ENCODE assay signal across 8 cellular contexts in the genomic region with DNA sequence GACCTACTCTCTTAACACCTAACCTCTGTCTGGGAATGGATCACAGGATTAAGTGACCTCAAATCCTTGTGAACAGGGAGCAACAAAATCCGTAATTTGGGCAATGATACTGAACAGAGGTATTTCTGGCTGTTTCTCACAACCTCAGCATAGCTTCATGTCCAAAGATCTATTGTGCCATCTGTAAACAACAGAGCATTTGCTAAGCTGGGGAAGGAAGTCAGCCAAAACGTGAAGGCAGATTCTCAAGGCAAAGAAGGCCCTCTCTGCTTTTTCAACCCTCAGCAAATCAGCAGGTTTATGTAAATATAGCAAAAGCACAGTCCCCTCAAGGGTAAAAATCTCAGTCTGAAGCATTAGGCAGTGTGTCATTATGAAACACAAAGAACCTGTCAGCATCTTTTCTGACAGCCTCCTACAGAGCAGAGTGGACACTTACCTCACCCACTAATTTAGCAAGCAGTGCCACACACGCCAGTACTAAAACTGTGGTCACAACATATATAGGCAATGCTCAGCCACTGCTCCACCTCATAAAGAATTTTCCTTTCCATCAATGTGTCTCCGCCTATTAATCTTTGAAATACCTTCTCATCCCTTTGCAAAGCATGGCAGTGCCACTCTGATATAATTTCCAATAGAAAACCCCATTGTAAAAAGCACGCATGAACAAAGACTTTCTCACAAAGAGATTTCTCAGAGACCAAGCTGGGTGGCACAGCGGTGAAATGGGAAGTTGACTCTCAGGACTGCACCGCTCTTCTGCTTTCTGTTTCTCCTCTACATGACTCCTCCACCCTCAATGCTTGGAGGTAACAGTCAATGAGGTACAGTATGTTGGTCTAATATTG.
DNase-seq lines count a peak whose midpoint lies in the region; ATAC-seq, FAIRE-seq and TF ChIP-seq lines count a peak whose summit lies in the region.

No MANE protein-coding gene starts in this region.

- no peak for TF ChIP-seq POLR2A in HepG2 (IDR thresholded peaks at IDR 0.05; ENCODE audit: insufficient read depth in 1 of 2, low read depth in 2 of 2, low read length in 2 of 2)

- no peaks in the 10 kb centered on the region for H3K9me3 Mint-ChIP-seq in IgD-negative memory B cell
- H3K9me3 Mint-ChIP-seq in activated B cell treated with CpG ODN at 0.5 μM for 24 hours, result no peaks in the 10 kb centered on the region

- H3K4me3 Mint-ChIP-seq in IgD-negative memory B cell (peak overlapping the region; percentile 35 to 86 (median 67)), activated B cell treated with CpG ODN at 0.5 μM for 24 hours (peak overlapping the region; percentile 73)

- CTCF ChIA-PET in activated B cell treated with CpG ODN at 0.5 μM for 24 hours (lab: Charles Lee), result interaction anchor here (1.4 to 1.5 kb wide), 3 partner anchors 9 to 94 kb away, joined by 3 read pairs; no protein-coding TSS in a partner anchor
- CTCF ChIA-PET in HepG2 (lab: Yijun Ruan, JAX; ENCODE audit: low intra/inter-chr PET ratio, low total read pairs), result no interaction called here

- ATAC-seq in GM18498 (IDR thresholded peaks at IDR 0.05; ENCODE audit: unreplicated experiment), result peak; percentile 76
- ATAC-seq in GM21529 (IDR thresholded peaks at IDR 0.05; ENCODE audit: unreplicated experiment), result peak; percentile 82
- ATAC-seq in activated B cell treated with CpG ODN at 0.5 μM for 24 hours (ENCODE audit: low read depth), result peak; percentile 84
- peak; percentile 55 for ATAC-seq in HepG2

- H3K4me1 Mint-ChIP-seq in IgD-negative memory B cell (peaks cover 56 to 74% (median 62%) of the 10 kb centered on the region in 3 donors), activated B cell treated with CpG ODN at 0.5 μM for 24 hours (peaks cover 94% of the 10 kb centered on the region)

- no TSS peak for BruUV-seq in HepG2 (replicated peaks; lab: Mats Ljungman, UMichigan)

- peak; percentile 55 for FAIRE-seq in HepG2 (lab: Jason Lieb, UNC)

- 82% methylated on average over 7 of the region's 7 CpGs for WGBS in HepG2 (ENCODE audit: low lambda C conversion rate)

- DNase-seq in activated B cell treated with CpG ODN at 0.5 μM for 24 hours (no peak), HepG2 (ENCODE audit: low spot score) (peak; percentile 26), NCI-H510A treated with DMSO at 0.1 percent for 48 hours (lab: John Stamatoyannopoulos, UW) (no peak), iPS-NIHi7 (ENCODE audit: extremely low spot score) (no peak), NK-92 (lab: John Stamatoyannopoulos, UW; ENCODE audit: unreplicated experiment) (no peak)

- TF ChIP-seq RAD21 in HepG2 (CRISPR knock-in tag; IDR thresholded peaks at IDR 0.05), result no peak

- H3K4me3 ChIP-seq in HepG2 (replicated peaks in 1 of 3; ENCODE audit: insufficient read depth in 1 of 3, low read depth in 2 of 3, low read length in 3 of 3), result no peak overlapping the region

- peaks cover 65% of the 10 kb centered on the region for H3K4me1 ChIP-seq in HepG2 (ENCODE audit: insufficient read depth, low read length)

- H3K79me2 ChIP-seq in HepG2 (ENCODE audit: insufficient read depth, low read length), result peaks cover 98% of the 10 kb centered on the region

- TF ChIP-seq CTCF in activated B cell treated with CpG ODN at 0.5 μM for 24 hours (IDR thresholded peaks at IDR 0.05), result no peak
- TF ChIP-seq CTCF in HepG2 (CRISPR knock-in tag; IDR thresholded peaks at IDR 0.05), result no peak

- in situ Hi-C loops in HepG2 (cut with HindIII; ENCODE audit: extremely low pct_ligation_motif_present, low pct_unique_long_range_greater_than_20kb), result no loop called here

- H3K27me3 Mint-ChIP-seq in IgD-negative memory B cell (no peaks in the 10 kb centered on the region), activated B cell treated with CpG ODN at 0.5 μM for 24 hours (no peaks in the 10 kb centered on the region)

- H2AFZ ChIP-seq in HepG2 (ENCODE audit: low read length), result no peak overlapping the region

- intact Hi-C loops in activated B cell treated with CpG ODN at 0.5 μM for 24 hours (cut with micrococcal nuclease) (loop anchor here (1.0 to 5.0 kb wide), 4 partner anchors 13 to 67 kb away; no protein-coding TSS in a partner anchor), HepG2 (cut with micrococcal nuclease; ENCODE audit: unreplicated experiment) (no loop called here)

- POLR2A ChIA-PET in activated B cell treated with CpG ODN at 0.5 μM for 24 hours (lab: Charles Lee) (interaction anchor here (0.6 to 1.8 kb wide), 11 partner anchors 9 to 234 kb away, joined by 3 to 6 read pairs (median 3); no protein-coding TSS in a partner anchor), HepG2 (lab: Yijun Ruan, JAX) (no interaction called here)

- no peak overlapping the region for H3K9ac ChIP-seq in HepG2 (ENCODE audit: insufficient read depth, low read depth, low read length)

- no peaks in the 10 kb centered on the region for H3K27me3 ChIP-seq in HepG2 (ENCODE audit: control insufficient read depth in 1 of 2, insufficient read depth in 2 of 2, low read length in 2 of 2)

- no peaks in the 10 kb centered on the region for H3K9me3 ChIP-seq in HepG2 (ENCODE audit: low read length)

- no peak overlapping the region for H3K27ac ChIP-seq in HepG2 (ENCODE audit: extremely low read length, insufficient read depth, low read length)

- H3K27ac Mint-ChIP-seq in IgD-negative memory B cell, result peak overlapping the region; percentile 88 to 97 (median 89)
- peak overlapping the region; percentile 92 for H3K27ac Mint-ChIP-seq in activated B cell treated with CpG ODN at 0.5 μM for 24 hours

- TF ChIP-seq EP300 in HepG2 (IDR thresholded peaks at IDR 0.05; ENCODE audit: low read depth in 2 of 2, low read length in 2 of 2), result no peak
- TF ChIP-seq EP300 in HepG2 (CRISPR knock-in tag; IDR thresholded peaks at IDR 0.05; ENCODE audit: borderline replicate concordance), result no peak

- peaks cover 8 to 17% of the 10 kb centered on the region in 2 experiments; a peak in 4 of 5 replicates for H3K36me3 ChIP-seq in HepG2 (replicated peaks in 1 of 2; ENCODE audit: control insufficient read depth in 1 of 2, insufficient read depth in 2 of 2, low read length in 2 of 2)

- peaks cover 85% of the 10 kb centered on the region for H4K20me1 ChIP-seq in HepG2 (ENCODE audit: insufficient read depth, low read length)

- H3K36me3 Mint-ChIP-seq in IgD-negative memory B cell, result peaks cover 1% of the 10 kb centered on the region
- no peaks in the 10 kb centered on the region for H3K36me3 Mint-ChIP-seq in activated B cell treated with CpG ODN at 0.5 μM for 24 hours (ENCODE audit: low read depth)

- no peak overlapping the region for H3K4me2 ChIP-seq in HepG2 (ENCODE audit: low read depth, low read length)

TF ChIP-seq in HepG2, 621 proteins besides CTCF, POLR2A, EP300 and RAD21:
- TF ChIP-seq ZNF296 (CRISPR knock-in tag; conservative IDR thresholded peaks at IDR 0.05) (no peak), FOXJ3 (CRISPR knock-in tag; IDR thresholded peaks at IDR 0.05; ENCODE audit: borderline replicate concordance) (0 out of 2 replicates have a peak, but pooled peaks have one; percentile 15), ZBTB38 (CRISPR knock-in tag; IDR thresholded peaks at IDR 0.05) (no peak), GATAD2A (CRISPR knock-in tag; IDR thresholded peaks at IDR 0.05) (no peak), PHF5A (CRISPR knock-in tag; IDR thresholded peaks at IDR 0.05; ENCODE audit: low read depth, unreplicated experiment) (no peak), FOXA1 (IDR thresholded peaks at IDR 0.05) (no peak), FOXA1 (CRISPR knock-in tag; IDR thresholded peaks at IDR 0.05) (peak; percentile 62; the same call in 1 of the 2 replicates), RBM22 (optimal IDR thresholded peaks at IDR 0.05; ENCODE audit: low read length) (peak; percentile 38), FOXA3 (CRISPR knock-in tag; IDR thresholded peaks at IDR 0.05) (peak; percentile 60; the same call in 1 of the 2 replicates), SOX13 (IDR thresholded peaks at IDR 0.05) (no peak), SOX13 (CRISPR knock-in tag; conservative IDR thresholded peaks at IDR 0.05 in 1 of 2, IDR thresholded peaks at IDR 0.05 in 1 of 2) (peak in 1 of 2 experiments; percentile 21; a peak in 1 of 4 replicates), GABPB1 (CRISPR knock-in tag; IDR thresholded peaks at IDR 0.05) (no peak)
- TF ChIP-seq, protein P1, sequence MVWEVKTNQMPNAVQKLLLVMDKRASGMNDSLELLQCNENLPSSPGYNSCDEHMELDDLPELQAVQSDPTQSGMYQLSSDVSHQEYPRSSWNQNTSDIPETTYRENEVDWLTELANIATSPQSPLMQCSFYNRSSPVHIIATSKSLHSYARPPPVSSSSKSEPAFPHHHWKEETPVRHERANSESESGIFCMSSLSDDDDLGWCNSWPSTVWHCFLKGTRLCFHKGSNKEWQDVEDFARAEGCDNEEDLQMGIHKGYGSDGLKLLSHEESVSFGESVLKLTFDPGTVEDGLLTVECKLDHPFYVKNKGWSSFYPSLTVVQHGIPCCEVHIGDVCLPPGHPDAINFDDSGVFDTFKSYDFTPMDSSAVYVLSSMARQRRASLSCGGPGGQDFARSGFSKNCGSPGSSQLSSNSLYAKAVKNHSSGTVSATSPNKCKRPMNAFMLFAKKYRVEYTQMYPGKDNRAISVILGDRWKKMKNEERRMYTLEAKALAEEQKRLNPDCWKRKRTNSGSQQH (CRISPR knock-in tag; IDR thresholded peaks at IDR 0.05; ENCODE audit: low read depth), result peak; percentile 39; the same call in 1 of the 2 replicates
- TF ChIP-seq, protein P2, sequence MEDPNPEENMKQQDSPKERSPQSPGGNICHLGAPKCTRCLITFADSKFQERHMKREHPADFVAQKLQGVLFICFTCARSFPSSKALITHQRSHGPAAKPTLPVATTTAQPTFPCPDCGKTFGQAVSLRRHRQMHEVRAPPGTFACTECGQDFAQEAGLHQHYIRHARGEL (CRISPR knock-in tag; IDR thresholded peaks at IDR 0.05), result no peak
